16 cellular contexts compared by ENCODE assay signal in genomic region chr13:29162638-29163037, GRCh38.
DNase-seq lines count a peak whose midpoint lies in the region; ATAC-seq, FAIRE-seq and TF ChIP-seq lines count a peak whose summit lies in the region.
"Had no signal": no experiment of that assay in that cellular context is flagged by ENCODE, and none has a peak within 500 bp of the region (broad histone marks: within the 10 kb centered on the region; RNA-seq: fewer than 3 reads in every experiment).

No MANE protein-coding gene starts in this region.

- H3K36me3 ChIP-seq in effector memory CD4-positive, alpha-beta T cell (ENCODE audit: control insufficient read depth, insufficient read depth, low read length): no peaks in the 10 kb centered on the region
- H3K36me3 ChIP-seq: ascending aorta, tibial nerve had no signal

- DNase-seq in ACHN: peak; percentile 43
- DNase-seq in HFFc6: peak; percentile 69
- no peak for DNase-seq in effector memory CD4-positive, alpha-beta T cell
- no peak for DNase-seq in Kasumi-1 (lab: John Stamatoyannopoulos, UW)
- no peak for DNase-seq in sciatic nerve (ENCODE audit: low spot score)
- no peak for DNase-seq in NK-92 (lab: John Stamatoyannopoulos, UW; ENCODE audit: unreplicated experiment)
- DNase-seq: activated CD4-positive, alpha-beta T cell treated with anti-CD3 and anti-CD28 coated beads, Interleukin-2, amount 10 ng/mL, durations not matched to agents 7 days and 5 days; DMS79; foreskin melanocyte; immature natural killer cell; NCI-H1048 had no signal

- H3K4me3 ChIP-seq in effector memory CD4-positive, alpha-beta T cell (ENCODE audit: insufficient read depth, low read depth, low read length, poor library complexity, severe bottlenecking): no peak overlapping the region
- H3K4me3 ChIP-seq: ascending aorta, tibial nerve had no signal

- H3K4me1 Mint-ChIP-seq in HFFc6 (ENCODE audit: low read depth): peaks cover 26% of the 10 kb centered on the region
- H3K4me1 Mint-ChIP-seq: activated CD4-positive, alpha-beta T cell treated with anti-CD3 and anti-CD28 coated beads, Interleukin-2, amount 10 ng/mL, durations not matched to agents 7 days and 5 days; immature natural killer cell had no signal

- ATAC-seq in SK-N-SH treated with all-trans-retinoic acid at 6 μM for 48 hours (peak; percentile 92), sciatic nerve (no peak)

- no peaks in the 10 kb centered on the region for H3K4me1 ChIP-seq in effector memory CD4-positive, alpha-beta T cell (ENCODE audit: control insufficient read depth, insufficient read depth, low read length, poor library complexity, severe bottlenecking)
- H3K4me1 ChIP-seq: ascending aorta, parathyroid adenoma, tibial nerve had no signal

- H3K9me3 Mint-ChIP-seq in HFFc6: no peaks in the 10 kb centered on the region
- H3K9me3 Mint-ChIP-seq: activated CD4-positive, alpha-beta T cell treated with anti-CD3 and anti-CD28 coated beads, Interleukin-2, amount 10 ng/mL, durations not matched to agents 7 days and 5 days had no signal

- no peaks in the 10 kb centered on the region for H3K36me3 Mint-ChIP-seq in HFFc6 (ENCODE audit: low read depth)
- H3K36me3 Mint-ChIP-seq: immature natural killer cell had no signal

- in situ Hi-C loops in ACHN (cut with HindIII; ENCODE audit: low pct_ligation_motif_present, low pct_unique_long_range_greater_than_20kb, low sequenced_read_pairs): no loop called here

- no peak for TF ChIP-seq CTCF in HFFc6 (IDR thresholded peaks at IDR 0.05)

- no peak overlapping the region; the same call in 1 of the 2 replicates for H3K27ac Mint-ChIP-seq in HFFc6
- H3K27ac Mint-ChIP-seq: activated CD4-positive, alpha-beta T cell treated with anti-CD3 and anti-CD28 coated beads, Interleukin-2, amount 10 ng/mL, durations not matched to agents 7 days and 5 days; immature natural killer cell had no signal

- intact Hi-C loops in sciatic nerve (cut with DNase I): no loop called here

- FAIRE-seq in islet of Langerhans (lab: Jason Lieb, UNC): peak; percentile 72

- no peak overlapping the region for H3K27ac ChIP-seq in effector memory CD4-positive, alpha-beta T cell (ENCODE audit: insufficient read depth, low read length, poor library complexity, severe bottlenecking)
- H3K27ac ChIP-seq: ascending aorta, parathyroid adenoma, tibial nerve had no signal

- peaks cover 19% of the 10 kb centered on the region for H3K27me3 Mint-ChIP-seq in HFFc6 (ENCODE audit: insufficient read depth)

- H3K27me3 ChIP-seq in effector memory CD4-positive, alpha-beta T cell (replicated peaks; ENCODE audit: control insufficient read depth, insufficient read depth, low read length, poor library complexity, severe bottlenecking): no peaks in the 10 kb centered on the region
- H3K27me3 ChIP-seq: ascending aorta, tibial nerve had no signal

- H3K4me3 Mint-ChIP-seq in HFFc6: peak overlapping the region; percentile 29
- H3K4me3 Mint-ChIP-seq: activated CD4-positive, alpha-beta T cell treated with anti-CD3 and anti-CD28 coated beads, Interleukin-2, amount 10 ng/mL, durations not matched to agents 7 days and 5 days; immature natural killer cell had no signal

- no peaks in the 10 kb centered on the region for H3K9me3 ChIP-seq in effector memory CD4-positive, alpha-beta T cell (ENCODE audit: control insufficient read depth, low read length)
- H3K9me3 ChIP-seq: ascending aorta, tibial nerve had no signal

TF ChIP-seq in SK-N-SH treated with all-trans-retinoic acid at 6 μM for 48 hours, 23 proteins besides CTCF, POLR2A, EP300 and RAD21:
- TF ChIP-seq ZNF8 (CRISPR knock-in tag; IDR thresholded peaks at IDR 0.05) (no peak), ESRRG (CRISPR knock-in tag; IDR thresholded peaks at IDR 0.05) (no peak), ZNF565 (CRISPR knock-in tag; conservative IDR thresholded peaks at IDR 0.05; ENCODE audit: low read depth) (no peak), ZC3H10 (CRISPR knock-in tag; IDR thresholded peaks at IDR 0.05) (no peak), ARNTL (CRISPR knock-in tag; IDR thresholded peaks at IDR 0.05; ENCODE audit: borderline replicate concordance, low read depth) (no peak), CREB5 (CRISPR knock-in tag; IDR thresholded peaks at IDR 0.05; ENCODE audit: low read depth) (no peak), ZFP3 (CRISPR knock-in tag; IDR thresholded peaks at IDR 0.05) (no peak), ISL1 (CRISPR knock-in tag; IDR thresholded peaks at IDR 0.05) (no peak), GLIS3 (CRISPR knock-in tag; IDR thresholded peaks at IDR 0.05) (no peak), CSDC2 (CRISPR knock-in tag; IDR thresholded peaks at IDR 0.05) (no peak)
- TF ChIP-seq, protein P1, sequence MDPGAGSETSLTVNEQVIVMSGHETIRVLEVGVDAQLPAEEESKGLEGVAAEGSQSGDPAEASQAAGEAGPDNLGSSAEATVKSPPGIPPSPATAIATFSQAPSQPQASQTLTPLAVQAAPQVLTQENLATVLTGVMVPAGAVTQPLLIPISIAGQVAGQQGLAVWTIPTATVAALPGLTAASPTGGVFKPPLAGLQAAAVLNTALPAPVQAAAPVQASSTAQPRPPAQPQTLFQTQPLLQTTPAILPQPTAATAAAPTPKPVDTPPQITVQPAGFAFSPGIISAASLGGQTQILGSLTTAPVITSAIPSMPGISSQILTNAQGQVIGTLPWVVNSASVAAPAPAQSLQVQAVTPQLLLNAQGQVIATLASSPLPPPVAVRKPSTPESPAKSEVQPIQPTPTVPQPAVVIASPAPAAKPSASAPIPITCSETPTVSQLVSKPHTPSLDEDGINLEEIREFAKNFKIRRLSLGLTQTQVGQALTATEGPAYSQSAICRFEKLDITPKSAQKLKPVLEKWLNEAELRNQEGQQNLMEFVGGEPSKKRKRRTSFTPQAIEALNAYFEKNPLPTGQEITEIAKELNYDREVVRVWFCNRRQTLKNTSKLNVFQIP (CRISPR knock-in tag; IDR thresholded peaks at IDR 0.05; ENCODE audit: borderline replicate concordance, low read depth): no peak

Comparison
In these comparisons a context has a peak if more than half of its experiments do, and no peak if none do; other contexts are left out.
1. DNase-seq: peak in ACHN (single experiment) and HFFc6 (single experiment); none in effector memory CD4-positive, alpha-beta T cell (0 of 3), Kasumi-1 (0 of 2), sciatic nerve (single experiment) and NK-92 (single experiment).